Comparison of ENCODE assay signal across 1 cellular context in genomic region chr17:81481815-81482505, GRCh38.
A peak's percentile ranks its signal among the peaks of the same experiment; 100 is the strongest.
TF ChIP-seq lines count a peak whose summit lies in the region.

No MANE protein-coding gene starts in this region.

TF ChIP-seq in K562, 482 proteins besides CTCF, POLR2A, EP300 and RAD21:
- no peak for TF ChIP-seq ARID3A (IDR thresholded peaks at IDR 0.05; ENCODE audit: borderline replicate concordance, low read depth, low read length)
- 0 out of 2 replicates have a peak, but pooled peaks have one; percentile 25 for TF ChIP-seq TFAP4 (CRISPR knock-in tag; IDR thresholded peaks at IDR 0.05; ENCODE audit: borderline replicate concordance)
- peak; percentile 38; the same call in 1 of the 2 replicates for TF ChIP-seq USF1 (CRISPR knock-in tag; IDR thresholded peaks at IDR 0.05)
- peak; percentile 7 for TF ChIP-seq NFYB (IDR thresholded peaks at IDR 0.05; ENCODE audit: extremely low read depth, insufficient read length)
- no peak for TF ChIP-seq SMAD4 (CRISPR knock-in tag; conservative IDR thresholded peaks at IDR 0.05)
